In genomic region chr16:70695351-70696070, GRCh38 we compare ENCODE assay signal across 8 cellular contexts. TPM values are rescaled to one million over a fixed set of nuclear protein-coding genes. Genes with fewer than 3 reads are reported as not detected.
DNase-seq lines count a peak whose midpoint lies in the region; ATAC-seq lines count a peak whose summit lies in the region.

No MANE protein-coding gene starts in this region.

- intact Hi-C loops in posterior cingulate gyrus (cut with DNase I): no loop called here

- no peaks in the 10 kb centered on the region for H3K27me3 Mint-ChIP-seq in naive thymus-derived CD8-positive, alpha-beta T cell

- ATAC-seq in naive thymus-derived CD8-positive, alpha-beta T cell: peak; percentile 50 to 52
- no peak for ATAC-seq in HG02610 (IDR thresholded peaks at IDR 0.05; ENCODE audit: unreplicated experiment)

- DNase-seq in DMS53 treated with DMSO at 0.1 percent for 48 hours (lab: John Stamatoyannopoulos, UW; ENCODE audit: unreplicated experiment): peak; percentile 44
- peak; percentile 47 for DNase-seq in NCI-H1092 (lab: John Stamatoyannopoulos, UW)
- DNase-seq in dermis blood vessel endothelial cell: peak; percentile 78
- peak in 5 of 10 donors; percentile 13 to 47 (median 35) for DNase-seq in naive thymus-derived CD8-positive, alpha-beta T cell
- DNase-seq in HuH-7 (ENCODE audit: low spot score): no peak
- DNase-seq in stimulated activated CD4-positive, alpha-beta T cell treated with anti-CD3 and anti-CD28 coated beads, Interleukin-2, amount 100 ng/mL, for 48 hours: no peak
- DNase-seq in posterior cingulate gyrus: no peak

- peak overlapping the region; percentile 53 to 87 (median 71) for H3K4me3 Mint-ChIP-seq in naive thymus-derived CD8-positive, alpha-beta T cell

- peaks cover 24 to 48% (median 40%) of the 10 kb centered on the region in 4 donors for H3K4me1 Mint-ChIP-seq in naive thymus-derived CD8-positive, alpha-beta T cell

- no peaks in the 10 kb centered on the region for H3K9me3 Mint-ChIP-seq in naive thymus-derived CD8-positive, alpha-beta T cell

- POLR2A ChIA-PET in naive thymus-derived CD8-positive, alpha-beta T cell (lab: Charles Lee): interaction anchor here (0.6 to 5.3 kb wide), 8 partner anchors 9 to 258 kb away, joined by 3 to 60 read pairs (median 6); no protein-coding TSS in a partner anchor

- H3K27ac Mint-ChIP-seq in naive thymus-derived CD8-positive, alpha-beta T cell: peak overlapping the region; percentile 84 to 96 (median 92)

- H3K36me3 Mint-ChIP-seq in naive thymus-derived CD8-positive, alpha-beta T cell: peaks cover 0 to 7% (median 1%) of the 10 kb centered on the region in 3 donors

RNA-seq across cellular contexts. Expression of gene MTSS2, which starts 9.7 kb away (rescaled TPM):
- 19.9 and 20.6 TPM in 2 replicates for total RNA-seq in dermis blood vessel endothelial cell
- 10 to 100 TPM; 23.3 to 26.8 TPM for total RNA-seq in naive thymus-derived CD8-positive, alpha-beta T cell
- under 1 TPM in 1 of 3 donors, not detected in 2; 0.28 TPM for polyA plus RNA-seq in naive thymus-derived CD8-positive, alpha-beta T cell

RNA-seq across cellular contexts. Expression of gene IL34, which starts 49.2 kb away (rescaled TPM):
- 1.9 and 7.3 TPM in 2 replicates for total RNA-seq in dermis blood vessel endothelial cell
- under 1 TPM in 1 of 2 experiments, not detected in 1; 0.36 TPM for total RNA-seq in naive thymus-derived CD8-positive, alpha-beta T cell
- not detected for polyA plus RNA-seq in naive thymus-derived CD8-positive, alpha-beta T cell

Comparison
In these comparisons a context has a peak if more than half of its experiments do, and no peak if none do; other contexts are left out.
1. DNase-seq: peak in DMS53 treated with DMSO at 0.1 percent for 48 hours (single experiment), NCI-H1092 (single experiment) and dermis blood vessel endothelial cell (single experiment); none in HuH-7 (single experiment), stimulated activated CD4-positive, alpha-beta T cell treated with anti-CD3 and anti-CD28 coated beads, Interleukin-2, amount 100 ng/mL, for 48 hours (0 of 2) and posterior cingulate gyrus (0 of 10).